1 cellular context compared by ENCODE assay signal in genomic region chr12:114327765-114328164, GRCh38.
TF ChIP-seq lines count a peak whose summit lies in the region.

No MANE protein-coding gene starts in this region.

TF ChIP-seq in HepG2, 621 proteins besides CTCF, POLR2A, EP300 and RAD21 (continued from another document):
- TF ChIP-seq ARID4A (CRISPR knock-in tag; IDR thresholded peaks at IDR 0.05; ENCODE audit: borderline replicate concordance) (no peak), ZNF616 (CRISPR knock-in tag; IDR thresholded peaks at IDR 0.05; ENCODE audit: low read depth) (no peak), MAFF (IDR thresholded peaks at IDR 0.05; ENCODE audit: low read depth, low read length) (peak; percentile 80), GPN1 (CRISPR knock-in tag; IDR thresholded peaks at IDR 0.05; ENCODE audit: borderline replicate concordance) (no peak), ZNF251 (CRISPR knock-in tag; IDR thresholded peaks at IDR 0.05) (no peak), SYNCRIP (IDR thresholded peaks at IDR 0.05; ENCODE audit: insufficient read depth, low read depth, low read length) (no peak), ZNF101 (CRISPR knock-in tag; IDR thresholded peaks at IDR 0.05; ENCODE audit: borderline replicate concordance, low read depth) (no peak), PITX1 (CRISPR knock-in tag; IDR thresholded peaks at IDR 0.05) (no peak), HDAC1 (CRISPR knock-in tag; IDR thresholded peaks at IDR 0.05) (no peak), RXRA (CRISPR knock-in tag; IDR thresholded peaks at IDR 0.05) (no peak), MAFK (conservative IDR thresholded peaks at IDR 0.05 in 1 of 2, IDR thresholded peaks at IDR 0.05 in 1 of 2; ENCODE audit: low read length in 2 of 2) (peak; percentile 76 to 84), ZNF160 (CRISPR knock-in tag; IDR thresholded peaks at IDR 0.05) (no peak)
- TF ChIP-seq, protein P1, sequence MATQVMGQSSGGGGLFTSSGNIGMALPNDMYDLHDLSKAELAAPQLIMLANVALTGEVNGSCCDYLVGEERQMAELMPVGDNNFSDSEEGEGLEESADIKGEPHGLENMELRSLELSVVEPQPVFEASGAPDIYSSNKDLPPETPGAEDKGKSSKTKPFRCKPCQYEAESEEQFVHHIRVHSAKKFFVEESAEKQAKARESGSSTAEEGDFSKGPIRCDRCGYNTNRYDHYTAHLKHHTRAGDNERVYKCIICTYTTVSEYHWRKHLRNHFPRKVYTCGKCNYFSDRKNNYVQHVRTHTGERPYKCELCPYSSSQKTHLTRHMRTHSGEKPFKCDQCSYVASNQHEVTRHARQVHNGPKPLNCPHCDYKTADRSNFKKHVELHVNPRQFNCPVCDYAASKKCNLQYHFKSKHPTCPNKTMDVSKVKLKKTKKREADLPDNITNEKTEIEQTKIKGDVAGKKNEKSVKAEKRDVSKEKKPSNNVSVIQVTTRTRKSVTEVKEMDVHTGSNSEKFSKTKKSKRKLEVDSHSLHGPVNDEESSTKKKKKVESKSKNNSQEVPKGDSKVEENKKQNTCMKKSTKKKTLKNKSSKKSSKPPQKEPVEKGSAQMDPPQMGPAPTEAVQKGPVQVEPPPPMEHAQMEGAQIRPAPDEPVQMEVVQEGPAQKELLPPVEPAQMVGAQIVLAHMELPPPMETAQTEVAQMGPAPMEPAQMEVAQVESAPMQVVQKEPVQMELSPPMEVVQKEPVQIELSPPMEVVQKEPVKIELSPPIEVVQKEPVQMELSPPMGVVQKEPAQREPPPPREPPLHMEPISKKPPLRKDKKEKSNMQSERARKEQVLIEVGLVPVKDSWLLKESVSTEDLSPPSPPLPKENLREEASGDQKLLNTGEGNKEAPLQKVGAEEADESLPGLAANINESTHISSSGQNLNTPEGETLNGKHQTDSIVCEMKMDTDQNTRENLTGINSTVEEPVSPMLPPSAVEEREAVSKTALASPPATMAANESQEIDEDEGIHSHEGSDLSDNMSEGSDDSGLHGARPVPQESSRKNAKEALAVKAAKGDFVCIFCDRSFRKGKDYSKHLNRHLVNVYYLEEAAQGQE (IDR thresholded peaks at IDR 0.05; ENCODE audit: borderline replicate concordance in 1 of 2, low read depth in 1 of 2, low read length in 2 of 2): no peak
- TF ChIP-seq, protein P2, sequence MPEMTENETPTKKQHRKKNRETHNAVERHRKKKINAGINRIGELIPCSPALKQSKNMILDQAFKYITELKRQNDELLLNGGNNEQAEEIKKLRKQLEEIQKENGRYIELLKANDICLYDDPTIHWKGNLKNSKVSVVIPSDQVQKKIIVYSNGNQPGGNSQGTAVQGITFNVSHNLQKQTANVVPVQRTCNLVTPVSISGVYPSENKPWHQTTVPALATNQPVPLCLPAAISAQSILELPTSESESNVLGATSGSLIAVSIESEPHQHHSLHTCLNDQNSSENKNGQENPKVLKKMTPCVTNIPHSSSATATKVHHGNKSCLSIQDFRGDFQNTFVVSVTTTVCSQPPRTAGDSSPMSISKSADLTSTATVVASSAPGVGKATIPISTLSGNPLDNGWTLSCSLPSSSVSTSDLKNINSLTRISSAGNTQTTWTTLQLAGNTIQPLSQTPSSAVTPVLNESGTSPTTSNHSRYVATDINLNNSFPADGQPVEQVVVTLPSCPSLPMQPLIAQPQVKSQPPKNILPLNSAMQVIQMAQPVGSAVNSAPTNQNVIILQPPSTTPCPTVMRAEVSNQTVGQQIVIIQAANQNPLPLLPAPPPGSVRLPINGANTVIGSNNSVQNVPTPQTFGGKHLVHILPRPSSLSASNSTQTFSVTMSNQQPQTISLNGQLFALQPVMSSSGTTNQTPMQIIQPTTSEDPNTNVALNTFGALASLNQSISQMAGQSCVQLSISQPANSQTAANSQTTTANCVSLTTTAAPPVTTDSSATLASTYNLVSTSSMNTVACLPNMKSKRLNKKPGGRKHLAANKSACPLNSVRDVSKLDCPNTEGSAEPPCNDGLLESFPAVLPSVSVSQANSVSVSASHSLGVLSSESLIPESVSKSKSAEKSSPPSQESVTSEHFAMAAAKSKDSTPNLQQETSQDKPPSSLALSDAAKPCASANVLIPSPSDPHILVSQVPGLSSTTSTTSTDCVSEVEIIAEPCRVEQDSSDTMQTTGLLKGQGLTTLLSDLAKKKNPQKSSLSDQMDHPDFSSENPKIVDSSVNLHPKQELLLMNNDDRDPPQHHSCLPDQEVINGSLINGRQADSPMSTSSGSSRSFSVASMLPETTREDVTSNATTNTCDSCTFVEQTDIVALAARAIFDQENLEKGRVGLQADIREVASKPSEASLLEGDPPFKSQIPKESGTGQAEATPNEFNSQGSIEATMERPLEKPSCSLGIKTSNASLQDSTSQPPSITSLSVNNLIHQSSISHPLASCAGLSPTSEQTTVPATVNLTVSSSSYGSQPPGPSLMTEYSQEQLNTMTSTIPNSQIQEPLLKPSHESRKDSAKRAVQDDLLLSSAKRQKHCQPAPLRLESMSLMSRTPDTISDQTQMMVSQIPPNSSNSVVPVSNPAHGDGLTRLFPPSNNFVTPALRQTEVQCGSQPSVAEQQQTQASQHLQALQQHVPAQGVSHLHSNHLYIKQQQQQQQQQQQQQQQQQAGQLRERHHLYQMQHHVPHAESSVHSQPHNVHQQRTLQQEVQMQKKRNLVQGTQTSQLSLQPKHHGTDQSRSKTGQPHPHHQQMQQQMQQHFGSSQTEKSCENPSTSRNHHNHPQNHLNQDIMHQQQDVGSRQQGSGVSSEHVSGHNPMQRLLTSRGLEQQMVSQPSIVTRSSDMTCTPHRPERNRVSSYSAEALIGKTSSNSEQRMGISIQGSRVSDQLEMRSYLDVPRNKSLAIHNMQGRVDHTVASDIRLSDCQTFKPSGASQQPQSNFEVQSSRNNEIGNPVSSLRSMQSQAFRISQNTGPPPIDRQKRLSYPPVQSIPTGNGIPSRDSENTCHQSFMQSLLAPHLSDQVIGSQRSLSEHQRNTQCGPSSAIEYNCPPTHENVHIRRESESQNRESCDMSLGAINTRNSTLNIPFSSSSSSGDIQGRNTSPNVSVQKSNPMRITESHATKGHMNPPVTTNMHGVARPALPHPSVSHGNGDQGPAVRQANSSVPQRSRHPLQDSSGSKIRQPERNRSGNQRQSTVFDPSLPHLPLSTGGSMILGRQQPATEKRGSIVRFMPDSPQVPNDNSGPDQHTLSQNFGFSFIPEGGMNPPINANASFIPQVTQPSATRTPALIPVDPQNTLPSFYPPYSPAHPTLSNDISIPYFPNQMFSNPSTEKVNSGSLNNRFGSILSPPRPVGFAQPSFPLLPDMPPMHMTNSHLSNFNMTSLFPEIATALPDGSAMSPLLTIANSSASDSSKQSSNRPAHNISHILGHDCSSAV (CRISPR knock-in tag; IDR thresholded peaks at IDR 0.05; ENCODE audit: borderline replicate concordance): no peak
